16 cellular contexts compared by ENCODE assay signal in genomic region chr14:32947792-32948191, GRCh38. TPM values are rescaled to one million over a fixed set of nuclear protein-coding genes. Genes with fewer than 3 reads are reported as not detected.
A peak's percentile ranks its signal among the peaks of the same experiment; 100 is the strongest.
DNase-seq lines count a peak whose midpoint lies in the region; ATAC-seq and TF ChIP-seq lines count a peak whose summit lies in the region.
"Had no signal": no experiment of that assay in that cellular context is flagged by ENCODE, and none has a peak within 500 bp of the region (broad histone marks: within the 10 kb centered on the region; RNA-seq: fewer than 3 reads in every experiment).

No MANE protein-coding gene starts in this region.

- peaks cover 0 to 27% of the 10 kb centered on the region in 2 experiments; a peak in 2 of 4 replicates for H3K4me1 ChIP-seq in SK-N-SH (ENCODE audit: control insufficient read depth in 1 of 2, insufficient read depth in 2 of 2, low read depth in 1 of 2, low read length in 1 of 2)
- H3K4me1 ChIP-seq: BLaER1 treated with 17β-estradiol and CSF1 and Interleukin-3, amounts not matched to agents 10 nM and 100 nM had no signal

- POLR2A ChIA-PET in SK-N-SH (lab: Yijun Ruan, JAX): no interaction called here

- CTCF ChIA-PET in SK-N-SH (lab: Yijun Ruan, JAX): no interaction called here

- no peaks in the 10 kb centered on the region for H3K36me3 ChIP-seq in SK-N-SH (replicated peaks in 1 of 2; ENCODE audit: control insufficient read depth in 1 of 2, insufficient read depth in 2 of 2, low read length in 1 of 2)
- H3K36me3 ChIP-seq: BLaER1 treated with 17β-estradiol and CSF1 and Interleukin-3, amounts not matched to agents 10 nM and 100 nM had no signal

- peak; percentile 50; the same call in 2 of the 3 replicates for ATAC-seq in SK-N-SH treated with all-trans-retinoic acid at 6 μM for 48 hours
- ATAC-seq: GM12878, GM23338 had no signal

- no peak overlapping the region for H3K4me3 ChIP-seq in SK-N-SH (ENCODE audit: low read depth in 2 of 2, low read length in 1 of 2)
- H3K4me3 ChIP-seq: BLaER1 treated with 17β-estradiol and CSF1 and Interleukin-3, amounts not matched to agents 10 nM and 100 nM; GM12878; GM23338 had no signal

- no peaks in the 10 kb centered on the region for H4K20me1 ChIP-seq in SK-N-SH (ENCODE audit: insufficient read depth)
- H4K20me1 ChIP-seq: BLaER1 treated with 17β-estradiol and CSF1 and Interleukin-3, amounts not matched to agents 10 nM and 100 nM had no signal

- H3K4me2 ChIP-seq in SK-N-SH: no peak overlapping the region
- H3K4me2 ChIP-seq: BLaER1 treated with 17β-estradiol and CSF1 and Interleukin-3, amounts not matched to agents 10 nM and 100 nM; GM23338 had no signal

- no peaks in the 10 kb centered on the region for H3K9me3 ChIP-seq in SK-N-SH
- H3K9me3 ChIP-seq: BLaER1 treated with 17β-estradiol and CSF1 and Interleukin-3, amounts not matched to agents 10 nM and 100 nM had no signal

- DNase-seq in SK-N-SH (no peak), caudate nucleus (lab: John Stamatoyannopoulos, UW) (no peak), pons (ENCODE audit: low spot score) (peak; percentile 37), activated gamma-delta T cell (lab: John Stamatoyannopoulos, UW) (no peak), NCI-H128 (lab: John Stamatoyannopoulos, UW; ENCODE audit: unreplicated experiment) (no peak), D341Med (ENCODE audit: low spot score) (no peak)
- DNase-seq: 8988T; ACHN; CD4-positive, CD25-positive, alpha-beta regulatory T cell; DMS 273 treated with DMSO at 0.1 percent for 48 hours; DMS79; H9 had no signal

- no peak overlapping the region for H3K9ac ChIP-seq in SK-N-SH
- H3K9ac ChIP-seq: BLaER1 treated with 17β-estradiol and CSF1 and Interleukin-3, amounts not matched to agents 10 nM and 100 nM had no signal

- no peak for TF ChIP-seq CTCF in SK-N-SH (IDR thresholded peaks at IDR 0.05)

- 27% methylated on average over 2 of the region's 2 CpGs for WGBS in SK-N-SH (ENCODE audit: low lambda C conversion rate)

- H3F3A ChIP-seq in SK-N-SH (replicated peaks; ENCODE audit: insufficient read depth): no peaks in the 10 kb centered on the region

- H3K79me2 ChIP-seq in SK-N-SH (ENCODE audit: insufficient read depth): no peaks in the 10 kb centered on the region; the same call in 1 of the 2 replicates

- H3K27ac ChIP-seq in SK-N-SH (ENCODE audit: low read depth in 2 of 2, low read length in 1 of 2) (no peak overlapping the region), caudate nucleus (ENCODE audit: low read depth, low read length) (peak overlapping the region; percentile 8)
- H3K27ac ChIP-seq: BLaER1 treated with 17β-estradiol and CSF1 and Interleukin-3, amounts not matched to agents 10 nM and 100 nM had no signal

- no peak for TF ChIP-seq EP300 in SK-N-SH (IDR thresholded peaks at IDR 0.05; ENCODE audit: borderline replicate concordance in 1 of 2, low read depth in 1 of 2, low read length in 1 of 2)

- H2AFZ ChIP-seq in SK-N-SH (ENCODE audit: low read depth): no peak overlapping the region
- H2AFZ ChIP-seq: GM23338 had no signal

- no peaks in the 10 kb centered on the region for H3K27me3 ChIP-seq in SK-N-SH (ENCODE audit: insufficient read depth)

- TF ChIP-seq RAD21 in SK-N-SH (IDR thresholded peaks at IDR 0.05; ENCODE audit: low read length): no peak

- H3K9me2 ChIP-seq in SK-N-SH: no peaks in the 10 kb centered on the region

TF ChIP-seq in SK-N-SH treated with all-trans-retinoic acid at 6 μM for 48 hours, 23 proteins besides CTCF, POLR2A, EP300 and RAD21 (continues in another document):
- TF ChIP-seq TSHZ2 (CRISPR knock-in tag; IDR thresholded peaks at IDR 0.05): no peak
- TF ChIP-seq POU6F1 (CRISPR knock-in tag; IDR thresholded peaks at IDR 0.05; ENCODE audit: borderline replicate concordance, low read depth): no peak
- TF ChIP-seq CSDC2 (CRISPR knock-in tag; IDR thresholded peaks at IDR 0.05): no peak
- no peak for TF ChIP-seq RARB (CRISPR knock-in tag; IDR thresholded peaks at IDR 0.05)
- TF ChIP-seq ZNF70 (CRISPR knock-in tag; IDR thresholded peaks at IDR 0.05): no peak

TF ChIP-seq in SK-N-SH, 30 proteins besides CTCF, POLR2A, EP300 and RAD21:
- TF ChIP-seq CHD2 (IDR thresholded peaks at IDR 0.05; ENCODE audit: low read length, partially characterized antibody) (no peak), FOXM1 (IDR thresholded peaks at IDR 0.05; ENCODE audit: low read depth) (no peak), FOXJ3 (CRISPR knock-in tag; IDR thresholded peaks at IDR 0.05) (no peak), PBX3 (IDR thresholded peaks at IDR 0.05) (no peak), POLR2AphosphoS5 (IDR thresholded peaks at IDR 0.05; ENCODE audit: low read depth, low read length) (no peak)

RNA-seq across cellular contexts. Expression of gene NPAS3, which starts 9.1 kb away (rescaled TPM):
- 4.3 and 4.5 TPM in 2 replicates for polyA plus RNA-seq in SK-N-SH (2012; rRNA removed)
- 4.2 and 4.6 TPM in 2 replicates for polyA plus RNA-seq in SK-N-SH (2012; cell fraction: cytosol; rRNA removed)
- polyA plus RNA-seq in SK-N-SH (2012; cell fraction: nucleus; rRNA removed): 7.1 and 7.3 TPM in 2 replicates
- polyA plus RNA-seq: CD4-positive, CD25-positive, alpha-beta regulatory T cell had no signal
